20 cellular contexts compared by ENCODE assay signal in genomic region chr12:106522708-106523107, GRCh38.
DNase-seq lines count a peak whose midpoint lies in the region; ATAC-seq, FAIRE-seq and TF ChIP-seq lines count a peak whose summit lies in the region.
"Had no signal": no experiment of that assay in that cellular context is flagged by ENCODE, and none has a peak within 500 bp of the region (broad histone marks: within the 10 kb centered on the region; RNA-seq: fewer than 3 reads in every experiment).

No MANE protein-coding gene starts in this region.

- H3K9me1 ChIP-seq in K562 (ENCODE audit: control insufficient read depth, insufficient read depth, low read length): no peaks in the 10 kb centered on the region

- ATAC-seq in K562: peak; percentile 78
- no peak for ATAC-seq in foreskin keratinocyte
- ATAC-seq in gastrocnemius medialis: no peak
- ATAC-seq: Panc1 had no signal

- H2AFZ ChIP-seq in K562 (ENCODE audit: low read depth, low read length): no peak overlapping the region

- CTCF ChIA-PET in K562 (lab: Yijun Ruan, JAX; ENCODE audit: low intra/inter-chr PET ratio): no interaction called here

- no peak for TF ChIP-seq RAD21 in K562 (CRISPR knock-in tag; conservative IDR thresholded peaks at IDR 0.05 in 1 of 2, IDR thresholded peaks at IDR 0.05 in 1 of 2)

- DNase-seq in DMS53 (lab: John Stamatoyannopoulos, UW) (peak; percentile 38), DMS53 treated with DMSO at 0.1 percent for 48 hours (lab: John Stamatoyannopoulos, UW; ENCODE audit: unreplicated experiment) (no peak), K562 (ENCODE audit: extremely low read depth in 1 of 4, low spot score in 3 of 4) (peak in 3 of 4 experiments; percentile 15 to 41 (median 38)), foreskin keratinocyte (peak; percentile 35 to 45), thyroid gland (peak; percentile 10 to 29), gastrocnemius medialis (no peak), NCI-H446 treated with DMSO at 0.1 percent for 48 hours (lab: John Stamatoyannopoulos, UW) (no peak)
- DNase-seq in activated naive CD4-positive, alpha-beta T cell treated with Interleukin-2 at 50 U/mL for 16 hours: no peak
- DNase-seq: BE2C; CD4-positive, alpha-beta memory T cell; DMS79 treated with DMSO at 0.1 percent for 48 hours; HFFc6; NCI-H1436; NCI-H2029 treated with DMSO at 0.1 percent for 48 hours; NCI-H2171 treated with DMSO at 0.1 percent for 48 hours; Right ventricle myocardium superior had no signal

- H4K20me1 ChIP-seq in K562 (replicated peaks; ENCODE audit: control insufficient read depth, insufficient read depth, low read length): no peaks in the 10 kb centered on the region

- H3K4me3 ChIP-seq in K562: no peak overlapping the region
- H3K4me3 ChIP-seq in thyroid gland (replicated peaks in 1 of 3): no peak overlapping the region
- no peak overlapping the region for H3K4me3 ChIP-seq in gastrocnemius medialis
- H3K4me3 ChIP-seq: SK-N-MC had no signal

- H3K4me1 ChIP-seq in K562 (replicated peaks in 1 of 2; ENCODE audit: control insufficient read depth in 2 of 2, insufficient read depth in 2 of 2, low read length in 2 of 2): no peaks in the 10 kb centered on the region
- no peaks in the 10 kb centered on the region for H3K4me1 ChIP-seq in foreskin keratinocyte
- no peaks in the 10 kb centered on the region for H3K4me1 ChIP-seq in thyroid gland
- H3K4me1 ChIP-seq in gastrocnemius medialis: no peaks in the 10 kb centered on the region

- H3K9me3 ChIP-seq in K562 (replicated peaks; ENCODE audit: control insufficient read depth, insufficient read depth, low read depth, low read length) (no peaks in the 10 kb centered on the region), thyroid gland (no peaks in the 10 kb centered on the region), gastrocnemius medialis (no peaks in the 10 kb centered on the region)
- H3K9me3 ChIP-seq: BE2C had no signal

- intact Hi-C loops in K562 (cut with micrococcal nuclease) (no loop called here), thyroid gland (cut with DNase I) (no loop called here), gastrocnemius medialis (cut with DNase I; ENCODE audit: low total_unique reads) (no loop called here)

- POLR2A ChIA-PET in K562 (lab: Yijun Ruan, JAX): interaction anchor here (0.7 kb wide), 1 partner anchor 19 kb away, joined by 3 read pairs; no protein-coding TSS in a partner anchor

- H3K36me3 ChIP-seq in K562 (ENCODE audit: control insufficient read depth, insufficient read depth, low read length) (no peaks in the 10 kb centered on the region), thyroid gland (no peaks in the 10 kb centered on the region), gastrocnemius medialis (no peaks in the 10 kb centered on the region)
- H3K36me3 ChIP-seq: BE2C had no signal

- WGBS in K562 (ENCODE audit: insufficient coverage, low coverage, missing lambda C conversion rate): 7% methylated on average over 3 of the region's 3 CpGs
- 70 to 75% methylated on average over 3 of the region's 3 CpGs for WGBS in thyroid gland, 2 donors

- TF ChIP-seq CTCF in K562 (IDR thresholded peaks at IDR 0.05 in 2 of 3, conservative IDR thresholded peaks at IDR 0.05 in 1 of 3; ENCODE audit: insufficient read depth in 2 of 3, low read depth in 1 of 3, low read length in 3 of 3): no peak
- TF ChIP-seq CTCF in foreskin keratinocyte (conservative IDR thresholded peaks at IDR 0.05): no peak
- TF ChIP-seq CTCF in thyroid gland (IDR thresholded peaks at IDR 0.05): no peak
- no peak for TF ChIP-seq CTCF in gastrocnemius medialis (IDR thresholded peaks at IDR 0.05 in 4 of 5, conservative IDR thresholded peaks at IDR 0.05 in 1 of 5)

- H3K27me3 ChIP-seq in K562 (ENCODE audit: control insufficient read depth in 2 of 2, insufficient read depth in 2 of 2, low read length in 2 of 2): peaks cover 15 to 29% of the 10 kb centered on the region in 2 experiments; a peak in 3 of 5 replicates
- H3K27me3 ChIP-seq in foreskin keratinocyte: peaks cover 2% of the 10 kb centered on the region
- no peaks in the 10 kb centered on the region for H3K27me3 ChIP-seq in thyroid gland
- no peaks in the 10 kb centered on the region for H3K27me3 ChIP-seq in gastrocnemius medialis
- H3K27me3 ChIP-seq: BE2C had no signal

- TF ChIP-seq POLR2A in K562 (conservative IDR thresholded peaks at IDR 0.05) (no peak), thyroid gland (IDR thresholded peaks at IDR 0.05) (no peak), gastrocnemius medialis (IDR thresholded peaks at IDR 0.05) (no peak)

- peak; percentile 36; the same call in 1 of the 2 replicates for TF ChIP-seq EP300 in K562 (IDR thresholded peaks at IDR 0.05; ENCODE audit: low read length)

- H3K27ac ChIP-seq in K562 (ENCODE audit: extremely low read depth, low read depth, low read length): no peak overlapping the region
- no peak overlapping the region for H3K27ac ChIP-seq in foreskin keratinocyte
- no peak overlapping the region for H3K27ac ChIP-seq in thyroid gland
- H3K27ac ChIP-seq in gastrocnemius medialis: no peak overlapping the region
- H3K27ac ChIP-seq: 22Rv1, SK-N-MC had no signal

- no peak overlapping the region for H3K4me2 ChIP-seq in K562 (ENCODE audit: insufficient read depth, low read length)

- no peak overlapping the region for H3K9ac ChIP-seq in K562 (ENCODE audit: insufficient read depth in 1 of 2, low read depth in 2 of 2, low read length in 2 of 2)

- BruUV-seq in K562 (replicated peaks; lab: Mats Ljungman, UMichigan): no TSS peak

- peak; percentile 89 for FAIRE-seq in K562 (lab: Jason Lieb, UNC)
- FAIRE-seq: G401.6 had no signal

- H3K79me2 ChIP-seq in K562 (ENCODE audit: control insufficient read depth, insufficient read depth, low read length): no peaks in the 10 kb centered on the region

- in situ Hi-C loops in K562 (cut with MboI): no loop called here
- in situ Hi-C loops in gastrocnemius medialis (cut with MboI; ENCODE audit: low sequenced_read_pairs in 4 of 4): no loop called here

TF ChIP-seq in K562, 482 proteins besides CTCF, POLR2A, EP300 and RAD21 (continues in another document):
- TF ChIP-seq TAF15 (IDR thresholded peaks at IDR 0.05; ENCODE audit: low read depth, low read length) (no peak), ZNF121 (CRISPR knock-in tag; conservative IDR thresholded peaks at IDR 0.05) (no peak), MEIS2 (IDR thresholded peaks at IDR 0.05; ENCODE audit: partially characterized antibody) (no peak), ILF3 (IDR thresholded peaks at IDR 0.05; ENCODE audit: borderline replicate concordance) (no peak), PRMT5 (CRISPR knock-in tag; IDR thresholded peaks at IDR 0.05) (no peak), NEUROD1 (IDR thresholded peaks at IDR 0.05; ENCODE audit: borderline replicate concordance, low read depth, low read length, partially characterized antibody) (no peak), POLR2AphosphoS5 (IDR thresholded peaks at IDR 0.05; ENCODE audit: control insufficient read depth, insufficient read depth, low read depth, low read length) (no peak), NFIC (IDR thresholded peaks at IDR 0.05) (no peak; the same call in 1 of the 2 replicates), ZNF551 (CRISPR knock-in tag; IDR thresholded peaks at IDR 0.05) (no peak), ZBTB11 (CRISPR knock-in tag; IDR thresholded peaks at IDR 0.05) (no peak), GATA2 (CRISPR knock-in tag; IDR thresholded peaks at IDR 0.05) (no peak), ZNF23 (CRISPR knock-in tag; IDR thresholded peaks at IDR 0.05) (no peak), ZSCAN32 (CRISPR knock-in tag; IDR thresholded peaks at IDR 0.05) (no peak), ZNF253 (CRISPR knock-in tag; conservative IDR thresholded peaks at IDR 0.05) (no peak)

Comparison
In these comparisons a context has a peak if more than half of its experiments do, and no peak if none do; other contexts are left out.
1. DNase-seq: peak in DMS53 (single experiment), K562 (3 of 4), foreskin keratinocyte (2 of 2) and thyroid gland (2 of 2); none in DMS53 treated with DMSO at 0.1 percent for 48 hours (single experiment), gastrocnemius medialis (0 of 2), NCI-H446 treated with DMSO at 0.1 percent for 48 hours (single experiment) and activated naive CD4-positive, alpha-beta T cell treated with Interleukin-2 at 50 U/mL for 16 hours (single experiment).